Comparison of ENCODE assay signal across 1 cellular context in the genomic region with DNA sequence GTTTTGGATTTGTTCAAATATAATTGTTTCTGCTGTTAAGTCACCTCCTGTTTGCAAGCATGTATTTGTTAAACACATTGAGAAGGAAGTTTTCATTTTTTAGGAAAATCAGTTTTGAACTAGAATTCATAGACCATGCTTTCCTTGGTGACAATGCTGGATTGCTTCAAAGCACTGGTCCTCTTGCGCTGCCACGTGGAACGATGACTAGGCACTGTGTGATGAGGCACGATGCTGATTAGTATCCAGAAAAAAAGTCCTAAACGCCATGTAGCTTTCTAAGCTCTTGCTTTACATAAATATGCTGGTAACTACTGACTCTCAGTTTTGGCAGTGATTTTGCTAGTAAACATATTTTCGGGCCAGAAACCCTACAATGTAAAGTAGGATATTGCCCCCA.
A peak's percentile ranks its signal among the peaks of the same experiment; 100 is the strongest.
TF ChIP-seq lines count a peak whose summit lies in the region.

No MANE protein-coding gene starts in this region.

TF ChIP-seq in HEK293, 187 proteins besides CTCF, POLR2A, EP300 and RAD21 (continued from another document):
- TF ChIP-seq ZBTB20 (tag by site-specific recombination; IDR thresholded peaks at IDR 0.05) (no peak), ZBTB21 (tag by site-specific recombination; IDR thresholded peaks at IDR 0.05) (no peak), ZNF600 (tag by site-specific recombination; IDR thresholded peaks at IDR 0.05) (0 out of 2 replicates have a peak, but pooled peaks have one; percentile 40), ZNF394 (tag by site-specific recombination; IDR thresholded peaks at IDR 0.05; ENCODE audit: borderline replicate concordance) (no peak)
- TF ChIP-seq, protein P1, sequence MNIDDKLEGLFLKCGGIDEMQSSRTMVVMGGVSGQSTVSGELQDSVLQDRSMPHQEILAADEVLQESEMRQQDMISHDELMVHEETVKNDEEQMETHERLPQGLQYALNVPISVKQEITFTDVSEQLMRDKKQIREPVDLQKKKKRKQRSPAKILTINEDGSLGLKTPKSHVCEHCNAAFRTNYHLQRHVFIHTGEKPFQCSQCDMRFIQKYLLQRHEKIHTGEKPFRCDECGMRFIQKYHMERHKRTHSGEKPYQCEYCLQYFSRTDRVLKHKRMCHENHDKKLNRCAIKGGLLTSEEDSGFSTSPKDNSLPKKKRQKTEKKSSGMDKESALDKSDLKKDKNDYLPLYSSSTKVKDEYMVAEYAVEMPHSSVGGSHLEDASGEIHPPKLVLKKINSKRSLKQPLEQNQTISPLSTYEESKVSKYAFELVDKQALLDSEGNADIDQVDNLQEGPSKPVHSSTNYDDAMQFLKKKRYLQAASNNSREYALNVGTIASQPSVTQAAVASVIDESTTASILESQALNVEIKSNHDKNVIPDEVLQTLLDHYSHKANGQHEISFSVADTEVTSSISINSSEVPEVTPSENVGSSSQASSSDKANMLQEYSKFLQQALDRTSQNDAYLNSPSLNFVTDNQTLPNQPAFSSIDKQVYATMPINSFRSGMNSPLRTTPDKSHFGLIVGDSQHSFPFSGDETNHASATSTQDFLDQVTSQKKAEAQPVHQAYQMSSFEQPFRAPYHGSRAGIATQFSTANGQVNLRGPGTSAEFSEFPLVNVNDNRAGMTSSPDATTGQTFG (tag by site-specific recombination; IDR thresholded peaks at IDR 0.05; ENCODE audit: borderline replicate concordance): no peak
